ENCODE assay signal across 10 cellular contexts in the genomic region with DNA sequence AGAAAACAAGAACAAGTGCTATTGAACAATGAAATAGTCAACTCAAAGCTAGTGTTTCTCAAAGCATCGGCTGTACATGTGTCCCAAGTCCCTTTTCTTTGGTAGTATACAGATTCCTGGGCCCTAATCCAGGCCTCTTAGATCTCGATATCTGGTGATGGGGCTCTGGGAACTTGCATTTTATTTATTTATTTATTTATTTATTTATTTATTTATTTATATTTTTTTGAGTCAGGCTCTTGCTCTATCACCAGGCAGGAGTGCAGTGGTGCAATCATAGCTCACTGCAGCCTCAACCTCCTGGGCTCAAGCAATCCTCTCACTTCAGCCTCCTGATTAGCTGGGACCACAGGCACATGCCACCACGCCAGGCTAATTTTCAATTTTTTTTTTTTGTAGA. TPM values are rescaled to one million over a fixed set of nuclear protein-coding genes. Genes with fewer than 3 reads are reported as not detected.
"Had no signal": no experiment of that assay in that cellular context is flagged by ENCODE, and none has a peak within 500 bp of the region (broad histone marks: within the 10 kb centered on the region; RNA-seq: fewer than 3 reads in every experiment).

No MANE protein-coding gene starts in this region.

- H3K4me2 ChIP-seq: GM23338 had no signal

- DNase-seq: IMR-90, KG1 had no signal

- H3K36me3 ChIP-seq: HAP-1 had no signal

- FAIRE-seq: H1, H54, K562 had no signal

- H3K4me1 ChIP-seq: HAP-1 had no signal

- H3K4me3 ChIP-seq: GM23338, HAP-1, K562 had no signal

- H3K27ac ChIP-seq: HL-60 had no signal

- ATAC-seq: GM23338, HCT116, K562 had no signal

- H3K9me3 ChIP-seq: HAP-1 had no signal

RNA-seq across cellular contexts. Expression of a gene that starts 17.1 kb away (rescaled TPM):
- total RNA-seq: HT1080, IMR-90, K562 had no signal
- polyA plus RNA-seq: IMR-90, K562 had no signal
